5 cellular contexts compared by ENCODE assay signal in the genomic region with DNA sequence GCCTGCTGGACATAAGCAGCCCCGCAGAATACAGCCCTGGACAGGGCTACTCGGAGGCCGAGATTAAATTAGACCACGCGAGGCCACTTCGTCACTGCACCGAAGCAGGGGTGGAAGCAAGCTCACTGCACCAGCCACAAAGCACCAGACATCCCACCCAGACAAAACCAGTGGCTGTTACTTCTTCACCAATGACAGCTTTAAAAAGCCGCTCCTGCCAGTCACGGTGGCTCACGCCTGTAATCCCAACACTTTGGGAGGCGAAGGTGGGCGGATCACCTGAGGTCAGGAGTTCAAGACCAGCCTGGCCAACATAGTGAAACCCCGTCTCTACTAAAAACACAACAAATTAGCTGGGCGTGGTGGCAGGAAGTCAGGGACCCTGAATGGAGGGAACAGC. TPM values are rescaled to one million over a fixed set of nuclear protein-coding genes. Genes with fewer than 3 reads are reported as not detected.
"Had no signal": no experiment of that assay in that cellular context is flagged by ENCODE, and none has a peak within 500 bp of the region (broad histone marks: within the 10 kb centered on the region; RNA-seq: fewer than 3 reads in every experiment).

No MANE protein-coding gene starts in this region.

RNA-seq across cellular contexts. Expression of a gene that starts 27.4 kb away (rescaled TPM):
- total RNA-seq: H9 had no signal

RNA-seq across cellular contexts. Expression of a gene that starts 30.2 kb away (rescaled TPM):
- total RNA-seq: GM23338, H1, H9, HT-29 had no signal
- polyA plus RNA-seq: GM23338, H1, IgD-negative memory B cell had no signal

RNA-seq across cellular contexts. Expression of a gene that starts 46.6 kb away (rescaled TPM):
- total RNA-seq: GM23338, H1, H9, HT-29 had no signal
- polyA plus RNA-seq: GM23338, H1, IgD-negative memory B cell had no signal
